Comparison of ENCODE assay signal across 1 cellular context in genomic region chr17:32835291-32835761, GRCh38.
TF ChIP-seq lines count a peak whose summit lies in the region.

No MANE protein-coding gene starts in this region.

TF ChIP-seq in K562, 482 proteins besides CTCF, POLR2A, EP300 and RAD21 (continued from another document):
- TF ChIP-seq PBX2 (CRISPR knock-in tag; IDR thresholded peaks at IDR 0.05; ENCODE audit: low read depth) (no peak), PBX2 (tag; conservative IDR thresholded peaks at IDR 0.05; ENCODE audit: low read depth) (peak; percentile 71)
